Comparison of ENCODE assay signal across 8 cellular contexts in genomic region chr9:127805620-127806019, GRCh38. TPM values are rescaled to one million over a fixed set of nuclear protein-coding genes. Genes with fewer than 3 reads are reported as not detected.
A peak's percentile ranks its signal among the peaks of the same experiment; 100 is the strongest.
DNase-seq lines count a peak whose midpoint lies in the region; ATAC-seq, FAIRE-seq and TF ChIP-seq lines count a peak whose summit lies in the region.

No MANE protein-coding gene starts in this region.

- H3K9me3 ChIP-seq in K562 (replicated peaks; ENCODE audit: control insufficient read depth, insufficient read depth, low read depth, low read length) (no peaks in the 10 kb centered on the region), smooth muscle cell (replicated peaks; ENCODE audit: low read depth) (no peaks in the 10 kb centered on the region)

- H3K36me3 Mint-ChIP-seq in activated CD4-positive, alpha-beta T cell treated with anti-CD3 and anti-CD28 coated beads for 36 hours (ENCODE audit: low read depth), result peaks cover 28% of the 10 kb centered on the region

- POLR2A ChIA-PET in activated CD4-positive, alpha-beta T cell treated with anti-CD3 and anti-CD28 coated beads for 36 hours (lab: Charles Lee), result interaction anchor here (0.8 kb wide), 1 partner anchor 8 kb away, joined by 3 read pairs; no protein-coding TSS in a partner anchor
- POLR2A ChIA-PET in K562 (lab: Yijun Ruan, JAX), result interaction anchor here (0.8 to 1.4 kb wide), 3 partner anchors 12 to 89 kb away, joined by 3 read pairs; no protein-coding TSS in a partner anchor

- TF ChIP-seq POLR2A in K562 (conservative IDR thresholded peaks at IDR 0.05), result no peak

- TF ChIP-seq RAD21 in K562 (CRISPR knock-in tag; conservative IDR thresholded peaks at IDR 0.05 in 1 of 2, IDR thresholded peaks at IDR 0.05 in 1 of 2), result peak in 1 of 2 experiments; percentile 23; a peak in 2 of 4 replicates

- peaks cover 24% of the 10 kb centered on the region for H3K79me2 ChIP-seq in K562 (ENCODE audit: control insufficient read depth, insufficient read depth, low read length)
- H3K79me2 ChIP-seq in smooth muscle cell (ENCODE audit: low read depth), result peaks cover 20% of the 10 kb centered on the region

- H3K9me3 Mint-ChIP-seq in activated CD4-positive, alpha-beta T cell treated with anti-CD3 and anti-CD28 coated beads for 36 hours (ENCODE audit: low read depth), result no peaks in the 10 kb centered on the region

- H3K4me1 Mint-ChIP-seq in activated CD4-positive, alpha-beta T cell treated with anti-CD3 and anti-CD28 coated beads for 36 hours, result peaks cover 25% of the 10 kb centered on the region

- H3K4me3 Mint-ChIP-seq in activated CD4-positive, alpha-beta T cell treated with anti-CD3 and anti-CD28 coated beads for 36 hours, result no peak overlapping the region

- TSS peak; percentile 27 for BruUV-seq in K562 (replicated peaks; lab: Mats Ljungman, UMichigan)

- no peaks in the 10 kb centered on the region for H3K27me3 Mint-ChIP-seq in activated CD4-positive, alpha-beta T cell treated with anti-CD3 and anti-CD28 coated beads for 36 hours

- H3K36me3 ChIP-seq in K562 (ENCODE audit: control insufficient read depth, insufficient read depth, low read length) (peaks cover 60% of the 10 kb centered on the region), smooth muscle cell (ENCODE audit: low read depth) (no peaks in the 10 kb centered on the region)

- H3K27ac ChIP-seq in K562 (ENCODE audit: extremely low read depth, low read depth, low read length) (no peak overlapping the region), smooth muscle cell (ENCODE audit: low read depth) (no peak overlapping the region)

- H4K20me1 ChIP-seq in K562 (replicated peaks; ENCODE audit: control insufficient read depth, insufficient read depth, low read length), result peaks cover 7% of the 10 kb centered on the region
- H4K20me1 ChIP-seq in smooth muscle cell (ENCODE audit: low read depth), result no peaks in the 10 kb centered on the region

- DNase-seq in activated CD4-positive, alpha-beta T cell treated with anti-CD3 and anti-CD28 coated beads for 36 hours, result peak; percentile 74
- DNase-seq in activated CD4-positive, alpha-beta T cell treated with anti-CD3 and anti-CD28 coated beads, Interleukin-2, amount 50 U/mL, for 1 hour, result no peak
- DNase-seq in NAMALWA (ENCODE audit: low spot score) (peak; percentile 44), K562 (ENCODE audit: extremely low read depth in 1 of 4, low spot score in 3 of 4) (peak in 3 of 4 experiments; percentile 35 to 66 (median 38)), smooth muscle cell (lab: John Stamatoyannopoulos, UW; ENCODE audit: unreplicated experiment) (no peak), medulla oblongata (ENCODE audit: extremely low spot score) (no peak), KG1 (lab: John Stamatoyannopoulos, UW) (no peak), putamen (ENCODE audit: low spot score) (no peak)

- H3K27me3 ChIP-seq in K562 (ENCODE audit: control insufficient read depth in 2 of 2, insufficient read depth in 2 of 2, low read length in 2 of 2) (no peaks in the 10 kb centered on the region), smooth muscle cell (ENCODE audit: low read depth) (no peaks in the 10 kb centered on the region)

- peaks cover 28 to 51% of the 10 kb centered on the region in 2 experiments for H3K4me1 ChIP-seq in K562 (replicated peaks in 1 of 2; ENCODE audit: control insufficient read depth in 2 of 2, insufficient read depth in 2 of 2, low read length in 2 of 2)
- peaks cover 11% of the 10 kb centered on the region for H3K4me1 ChIP-seq in smooth muscle cell (ENCODE audit: low read depth)

- H3K4me3 ChIP-seq in K562 (no peak overlapping the region), smooth muscle cell (no peak overlapping the region)

- TF ChIP-seq CTCF in K562 (IDR thresholded peaks at IDR 0.05 in 2 of 3, conservative IDR thresholded peaks at IDR 0.05 in 1 of 3; ENCODE audit: insufficient read depth in 2 of 3, low read depth in 1 of 3, low read length in 3 of 3) (peak; percentile 62 to 69 (median 64)), smooth muscle cell (IDR thresholded peaks at IDR 0.05; ENCODE audit: borderline replicate concordance, insufficient read depth, poor library complexity, severe bottlenecking) (peak; percentile 40)

- H3K9ac ChIP-seq in K562 (ENCODE audit: insufficient read depth in 1 of 2, low read depth in 2 of 2, low read length in 2 of 2) (no peak overlapping the region), smooth muscle cell (ENCODE audit: low read depth) (no peak overlapping the region)

- intact Hi-C loops in activated CD4-positive, alpha-beta T cell treated with anti-CD3 and anti-CD28 coated beads for 36 hours (cut with DNase I, micrococcal nuclease), result no loop called here
- intact Hi-C loops in K562 (cut with micrococcal nuclease), result no loop called here

- no peak overlapping the region for H3K4me2 ChIP-seq in K562 (ENCODE audit: insufficient read depth, low read length)
- no peak overlapping the region for H3K4me2 ChIP-seq in smooth muscle cell

- CTCF ChIA-PET in activated CD4-positive, alpha-beta T cell treated with anti-CD3 and anti-CD28 coated beads for 36 hours (lab: Charles Lee), result interaction anchor here (0.6 to 1.4 kb wide), 6 partner anchors 11 to 198 kb away, joined by 3 to 5 read pairs (median 4); no protein-coding TSS in a partner anchor
- CTCF ChIA-PET in K562 (lab: Yijun Ruan, JAX; ENCODE audit: low intra/inter-chr PET ratio), result interaction anchor here (0.6 kb wide), 1 partner anchor 65 kb away, joined by 3 read pairs; no protein-coding TSS in a partner anchor

- H3K27ac Mint-ChIP-seq in activated CD4-positive, alpha-beta T cell treated with anti-CD3 and anti-CD28 coated beads for 36 hours, result no peak overlapping the region

- no peak for TF ChIP-seq EP300 in K562 (IDR thresholded peaks at IDR 0.05; ENCODE audit: low read length)

- H2AFZ ChIP-seq in K562 (ENCODE audit: low read depth, low read length), result no peak overlapping the region
- no peak overlapping the region for H2AFZ ChIP-seq in smooth muscle cell (ENCODE audit: low read depth)

- ATAC-seq in activated CD4-positive, alpha-beta T cell treated with anti-CD3 and anti-CD28 coated beads for 36 hours, result no peak
- no peak for ATAC-seq in K562

- 65% methylated on average over 8 of the region's 8 CpGs for WGBS in K562 (ENCODE audit: insufficient coverage, low coverage, missing lambda C conversion rate)
- 78% methylated on average over 8 of the region's 8 CpGs for WGBS in smooth muscle cell (ENCODE audit: low lambda C conversion rate)

- FAIRE-seq in K562 (lab: Jason Lieb, UNC), result peak; percentile 77

- in situ Hi-C loops in K562 (cut with MboI), result loop anchor here (5.0 kb wide), 1 partner anchor 67 kb away; no protein-coding TSS in a partner anchor

- peaks cover 9% of the 10 kb centered on the region for H3F3A ChIP-seq in smooth muscle cell (ENCODE audit: low read depth)

- H3K9me1 ChIP-seq in K562 (ENCODE audit: control insufficient read depth, insufficient read depth, low read length), result peaks cover 2% of the 10 kb centered on the region

RNA-seq across cellular contexts. Expression of gene FPGS, which starts 2.9 kb away (rescaled TPM):
- 10 to 100 TPM; 71.9 to 80.4 TPM for total RNA-seq in activated CD4-positive, alpha-beta T cell treated with anti-CD3 and anti-CD28 coated beads for 36 hours
- 82.8 and 192 TPM in 2 replicates for total RNA-seq in K562 (2011; cell fraction: chromatin; rRNA removed; ENCODE audit: low replicate concordance)
- total RNA-seq in K562 (2011; cell fraction: nucleolus; rRNA removed), result 117 and 131 TPM in 2 replicates
- 76.6 and 93.6 TPM in 2 replicates for total RNA-seq in K562 (2011; cell fraction: nucleoplasm; rRNA removed)
- total RNA-seq in K562 (2014; rRNA removed) (77.1 and 91.1 TPM in 2 replicates), K562 (2014; rRNA removed; fragmentation: Illumina TruSeq; extraction: Trizol) (19.7 and 32.6 TPM in 2 replicates), K562 (2015; rRNA removed; fragmentation: Illumina TruSeq; extraction: Trizol) (52.9 and 54.0 TPM in 2 replicates), K562 (2021) (85.1 and 90.2 TPM in 2 replicates), smooth muscle cell (9.2 and 12.9 TPM in 2 replicates)
- polyA plus RNA-seq in K562 (2011; rRNA removed) (59.2 and 65.5 TPM in 2 replicates), K562 (2014; fragmentation: Illumina TruSeq; extraction: Trizol) (86.4 and 87.8 TPM in 2 replicates), K562 (2014; fragmentation: Nextera tagmentation; extraction: Ambion mirVana) (1 to 10 TPM in 1 of 2 experiments, under 1 TPM in 1; 0.84 to 2.0 TPM), K562 (2014; rRNA removed) (61.4 and 63.1 TPM in 2 replicates), smooth muscle cell (26.2 and 34.9 TPM in 2 replicates)
- 77.6 and 147 TPM in 2 replicates for polyA plus RNA-seq in K562 (2011; cell fraction: cytosol; rRNA removed)
- 83.8 and 119 TPM in 2 replicates for polyA plus RNA-seq in K562 (2011; cell fraction: nucleus; rRNA removed)
- 59.3 and 62.8 TPM in 2 replicates for polyA plus RNA-seq in K562 (2012)
- 31.3 and 52.3 TPM in 2 replicates for polyA minus RNA-seq in K562 (2011; rRNA and poly(A)+ RNA removed)
- polyA minus RNA-seq in K562 (2011; cell fraction: cytosol; rRNA and poly(A)+ RNA removed), result 47.3 and 50.9 TPM in 2 replicates
- 28.5 and 31.4 TPM in 2 replicates for polyA minus RNA-seq in K562 (2011; cell fraction: nucleus; rRNA and poly(A)+ RNA removed)

RNA-seq across cellular contexts. Expression of gene CDK9, which starts 19.8 kb away (rescaled TPM):
- 10 to 100 TPM; 63.8 to 80.4 TPM for total RNA-seq in activated CD4-positive, alpha-beta T cell treated with anti-CD3 and anti-CD28 coated beads for 36 hours
- total RNA-seq in K562 (2011; cell fraction: chromatin; rRNA removed; ENCODE audit: low replicate concordance), result 56.0 and 127 TPM in 2 replicates
- total RNA-seq in K562 (2011; cell fraction: nucleolus; rRNA removed), result 76.7 and 85.9 TPM in 2 replicates
- total RNA-seq in K562 (2011; cell fraction: nucleoplasm; rRNA removed), result 52.5 and 57.5 TPM in 2 replicates
- total RNA-seq in K562 (2014; rRNA removed) (33.0 and 36.7 TPM in 2 replicates), K562 (2014; rRNA removed; fragmentation: Illumina TruSeq; extraction: Trizol) (27.5 and 27.9 TPM in 2 replicates), K562 (2015; rRNA removed; fragmentation: Illumina TruSeq; extraction: Trizol) (28.1 and 29.8 TPM in 2 replicates), K562 (2021) (75.2 and 78.6 TPM in 2 replicates), smooth muscle cell (38.2 and 48.0 TPM in 2 replicates)
- polyA plus RNA-seq in K562 (2011; rRNA removed) (44.6 and 51.9 TPM in 2 replicates), K562 (2014; fragmentation: Illumina TruSeq; extraction: Trizol) (54.1 and 60.5 TPM in 2 replicates), K562 (2014; fragmentation: Nextera tagmentation; extraction: Ambion mirVana) (1 to 10 TPM; 4.2 to 5.0 TPM), K562 (2014; rRNA removed) (34.7 and 42.6 TPM in 2 replicates), smooth muscle cell (61.4 and 68.6 TPM in 2 replicates)
- 44.4 and 58.1 TPM in 2 replicates for polyA plus RNA-seq in K562 (2011; cell fraction: cytosol; rRNA removed)
- polyA plus RNA-seq in K562 (2011; cell fraction: nucleus; rRNA removed), result 121 and 155 TPM in 2 replicates
- 52.1 and 60.8 TPM in 2 replicates for polyA plus RNA-seq in K562 (2012)
- 45.5 and 76.0 TPM in 2 replicates for polyA minus RNA-seq in K562 (2011; rRNA and poly(A)+ RNA removed)
- polyA minus RNA-seq in K562 (2011; cell fraction: cytosol; rRNA and poly(A)+ RNA removed), result 25.9 and 42.3 TPM in 2 replicates
- polyA minus RNA-seq in K562 (2011; cell fraction: nucleus; rRNA and poly(A)+ RNA removed), result 31.0 and 33.8 TPM in 2 replicates

RNA-seq across cellular contexts. Expression of gene SH2D3C, which starts 27.2 kb away (rescaled TPM):
- 10 to 100 TPM; 30.3 to 35.2 TPM for total RNA-seq in activated CD4-positive, alpha-beta T cell treated with anti-CD3 and anti-CD28 coated beads for 36 hours
- total RNA-seq in K562 (2011; cell fraction: chromatin; rRNA removed; ENCODE audit: low replicate concordance), result 0.77 and 4.1 TPM in 2 replicates
- total RNA-seq in K562 (2011; cell fraction: nucleolus; rRNA removed), result 0.92 and 1.2 TPM in 2 replicates
- 0.88 and 1.3 TPM in 2 replicates for total RNA-seq in K562 (2011; cell fraction: nucleoplasm; rRNA removed)
- 0.29 and 1.2 TPM in 2 replicates for total RNA-seq in K562 (2014; rRNA removed)
- 0.11 and 0.19 TPM in 2 replicates for total RNA-seq in K562 (2014; rRNA removed; fragmentation: Illumina TruSeq; extraction: Trizol)
- 0.29 and 0.34 TPM in 2 replicates for total RNA-seq in K562 (2015; rRNA removed; fragmentation: Illumina TruSeq; extraction: Trizol)
- total RNA-seq in K562 (2021), result 0.83 and 0.89 TPM in 2 replicates
- 0.22 and 1.3 TPM in 2 replicates for polyA plus RNA-seq in K562 (2011; rRNA removed)
- 0.86 and 1.3 TPM in 2 replicates for polyA plus RNA-seq in K562 (2011; cell fraction: cytosol; rRNA removed)
- polyA plus RNA-seq in K562 (2011; cell fraction: nucleus; rRNA removed), result 1.5 TPM in 2 replicates
- 1.2 and 2.2 TPM in 2 replicates for polyA plus RNA-seq in K562 (2012)
- 0.19 and 0.29 TPM in 2 replicates for polyA plus RNA-seq in K562 (2014; fragmentation: Illumina TruSeq; extraction: Trizol)
- under 1 TPM in 1 of 2 experiments, not detected in 1; 0.03 TPM for polyA plus RNA-seq in K562 (2014; fragmentation: Nextera tagmentation; extraction: Ambion mirVana)
- 0.21 and 0.38 TPM in 2 replicates for polyA plus RNA-seq in K562 (2014; rRNA removed)
- polyA minus RNA-seq in K562 (2011; rRNA and poly(A)+ RNA removed), result 0.42 and 0.46 TPM in 2 replicates
- polyA minus RNA-seq in K562 (2011; cell fraction: cytosol; rRNA and poly(A)+ RNA removed), result 2.4 TPM in 1 of 2 replicates, not detected in the other
- polyA minus RNA-seq in K562 (2011; cell fraction: nucleus; rRNA and poly(A)+ RNA removed), result 0.94 and 1.00 TPM in 2 replicates
- total RNA-seq in smooth muscle cell, result 1.5 TPM in 1 of 2 replicates, not detected in the other
- 0.54 and 0.83 TPM in 2 replicates for polyA plus RNA-seq in smooth muscle cell

RNA-seq across cellular contexts. Expression of gene ENG, which starts 48.8 kb away (rescaled TPM):
- 10 to 100 TPM; 13.9 to 15.2 TPM for total RNA-seq in activated CD4-positive, alpha-beta T cell treated with anti-CD3 and anti-CD28 coated beads for 36 hours
- 0.51 and 0.69 TPM in 2 replicates for total RNA-seq in K562 (2011; cell fraction: chromatin; rRNA removed; ENCODE audit: low replicate concordance)
- total RNA-seq in K562 (2011; cell fraction: nucleolus; rRNA removed), result 0.50 and 1.1 TPM in 2 replicates
- not detected in 2 replicates for total RNA-seq in K562 (2011; cell fraction: nucleoplasm; rRNA removed)
- total RNA-seq in K562 (2014; rRNA removed), result 0.16 and 0.23 TPM in 2 replicates
- total RNA-seq in K562 (2014; rRNA removed; fragmentation: Illumina TruSeq; extraction: Trizol), result 0.07 TPM in 1 of 2 replicates, not detected in the other
- total RNA-seq in K562 (2015; rRNA removed; fragmentation: Illumina TruSeq; extraction: Trizol), result 0.04 TPM in 1 of 2 replicates, not detected in the other
- total RNA-seq in K562 (2021), result 0.40 and 0.51 TPM in 2 replicates
- polyA plus RNA-seq in K562 (2011; rRNA removed), result 0.14 and 0.27 TPM in 2 replicates
- polyA plus RNA-seq in K562 (2011; cell fraction: cytosol; rRNA removed), result 0.19 TPM in 2 replicates
- 0.21 and 0.33 TPM in 2 replicates for polyA plus RNA-seq in K562 (2011; cell fraction: nucleus; rRNA removed)
- polyA plus RNA-seq in K562 (2012), result 0.73 and 1.6 TPM in 2 replicates
- 0.24 and 0.28 TPM in 2 replicates for polyA plus RNA-seq in K562 (2014; fragmentation: Illumina TruSeq; extraction: Trizol)
- under 1 TPM in 1 of 2 experiments, not detected in 1; 0.13 TPM for polyA plus RNA-seq in K562 (2014; fragmentation: Nextera tagmentation; extraction: Ambion mirVana)
- polyA plus RNA-seq in K562 (2014; rRNA removed), result 0.13 TPM in 1 of 2 replicates, not detected in the other
- polyA minus RNA-seq in K562 (2011; rRNA and poly(A)+ RNA removed), result 0.06 TPM in 1 of 2 replicates, not detected in the other
- 0.64 TPM in 1 of 2 replicates, not detected in the other for polyA minus RNA-seq in K562 (2011; cell fraction: cytosol; rRNA and poly(A)+ RNA removed)
- polyA minus RNA-seq in K562 (2011; cell fraction: nucleus; rRNA and poly(A)+ RNA removed), result not detected in 2 replicates
- 11.1 and 12.6 TPM in 2 replicates for total RNA-seq in smooth muscle cell
- polyA plus RNA-seq in smooth muscle cell, result 42.4 and 54.1 TPM in 2 replicates

Comparison
In these comparisons a context has a peak if more than half of its experiments do, and no peak if none do; other contexts are left out.
1. DNase-seq: peak in activated CD4-positive, alpha-beta T cell treated with anti-CD3 and anti-CD28 coated beads for 36 hours (single experiment), NAMALWA (single experiment) and K562 (3 of 4); none in activated CD4-positive, alpha-beta T cell treated with anti-CD3 and anti-CD28 coated beads, Interleukin-2, amount 50 U/mL, for 1 hour (single experiment), smooth muscle cell (single experiment), medulla oblongata (single experiment), KG1 (single experiment) and putamen (single experiment).
2. RNA of gene SH2D3C, which starts 27.2 kb away (total RNA-seq): 30.3 to 35.2 TPM in activated CD4-positive, alpha-beta T cell treated with anti-CD3 and anti-CD28 coated beads for 36 hours; 0.11 to 4.1 TPM in K562 and 1.5 TPM in smooth muscle cell; every median in the first group is over 4 times any median in the second.